ENCODE assay signal across 1 cellular context in the genomic region with DNA sequence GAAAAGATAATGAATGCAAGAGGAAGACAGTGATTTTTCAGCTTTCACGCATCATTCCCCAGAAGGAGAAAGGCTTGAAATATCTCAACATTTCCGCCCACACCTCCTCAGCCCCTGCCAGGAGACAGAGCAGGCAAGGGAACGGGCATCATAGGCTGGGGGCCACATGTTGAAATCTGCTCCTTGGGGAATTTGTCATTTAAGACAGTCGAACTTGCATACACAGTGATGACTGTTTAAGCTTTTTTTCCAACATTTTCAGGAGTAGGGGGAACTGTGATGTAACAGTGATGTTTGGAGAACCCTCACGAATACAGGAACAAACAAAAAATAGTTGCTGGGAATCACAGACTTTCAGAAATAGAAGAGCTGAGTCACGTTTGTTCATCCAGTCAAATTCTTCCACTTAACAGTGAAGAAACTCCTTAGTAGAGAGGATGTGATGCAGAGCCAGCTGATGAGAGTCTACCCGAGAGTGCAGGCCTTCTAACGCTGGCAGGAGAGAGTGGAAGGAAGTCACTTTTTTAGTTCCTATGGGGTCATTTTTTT.
A peak's percentile ranks its signal among the peaks of the same experiment; 100 is the strongest.
TF ChIP-seq lines count a peak whose summit lies in the region.

No MANE protein-coding gene starts in this region.

TF ChIP-seq in IMR-90, 13 proteins besides CTCF, POLR2A, EP300 and RAD21 (continued from another document):
- TF ChIP-seq RFX5 (IDR thresholded peaks at IDR 0.05; ENCODE audit: low read depth, low read length) (0 out of 2 replicates have a peak, but pooled peaks have one; percentile 18), SMC3 (IDR thresholded peaks at IDR 0.05; ENCODE audit: low read depth, low read length) (no peak), CHD1 (IDR thresholded peaks at IDR 0.05; ENCODE audit: low read depth, low read length) (no peak), FOS (IDR thresholded peaks at IDR 0.05; ENCODE audit: low read depth, low read length) (peak; percentile 35; the same call in 1 of the 2 replicates), MXI1 (IDR thresholded peaks at IDR 0.05; ENCODE audit: borderline replicate concordance, low read depth, low read length) (no peak), MAFK (IDR thresholded peaks at IDR 0.05; ENCODE audit: low read depth, low read length) (peak; percentile 65), CEBPB (IDR thresholded peaks at IDR 0.05; ENCODE audit: low read depth, low read length) (peak; percentile 91), NFE2L2 (IDR thresholded peaks at IDR 0.05; ENCODE audit: low read depth, low read length) (peak; percentile 94), BHLHE40 (IDR thresholded peaks at IDR 0.05; ENCODE audit: low read depth, low read length) (no peak)
